Comparison of ENCODE assay signal across 2 cellular contexts in the genomic region with DNA sequence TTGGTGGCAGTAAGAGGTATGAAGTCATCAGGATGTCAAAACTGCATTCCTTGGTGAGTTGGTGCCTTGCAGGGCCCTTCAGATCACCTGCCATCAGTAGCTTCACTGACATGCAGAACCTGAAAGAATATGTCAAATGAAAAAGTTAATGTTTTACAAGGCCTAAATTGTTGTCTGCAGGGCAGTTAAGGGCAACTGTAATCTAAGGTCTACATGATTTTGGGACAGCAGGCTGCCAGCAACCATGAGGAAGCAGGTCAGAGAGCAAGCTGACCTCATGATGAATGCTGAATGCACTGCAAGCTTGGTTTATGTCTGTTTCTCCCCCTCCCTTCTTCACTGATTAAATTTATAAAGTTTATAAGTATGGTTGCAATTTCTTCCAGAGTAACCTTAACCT. TPM values are rescaled to one million over a fixed set of nuclear protein-coding genes. Genes with fewer than 3 reads are reported as not detected.
"Had no signal": no experiment of that assay in that cellular context is flagged by ENCODE, and none has a peak within 500 bp of the region (broad histone marks: within the 10 kb centered on the region; RNA-seq: fewer than 3 reads in every experiment).

No MANE protein-coding gene starts in this region.

RNA-seq across cellular contexts. Expression of a gene that starts 1.1 kb away (rescaled TPM):
- total RNA-seq: G401, GM12878 had no signal

RNA-seq across cellular contexts. Expression of a gene that starts 13.2 kb away (rescaled TPM):
- total RNA-seq: GM12878 had no signal

RNA-seq across cellular contexts. Expression of a gene that starts 17.3 kb away (rescaled TPM):
- total RNA-seq: GM12878 had no signal

RNA-seq across cellular contexts. Expression of a gene that starts 44.7 kb away (rescaled TPM):
- total RNA-seq: GM12878 had no signal

RNA-seq across cellular contexts. Expression of a gene that starts 48.2 kb away (rescaled TPM):
- total RNA-seq: GM12878 had no signal
